In genomic region chr6:124282541-124282940, GRCh38 we compare ENCODE assay signal across 3 cellular contexts.
"Had no signal": no experiment of that assay in that cellular context is flagged by ENCODE, and none has a peak within 500 bp of the region (broad histone marks: within the 10 kb centered on the region; RNA-seq: fewer than 3 reads in every experiment).

No MANE protein-coding gene starts in this region.

- ATAC-seq: GM12878 had no signal

- DNase-seq: GDM1, GF-D8 had no signal

- H3K4me3 ChIP-seq: GM12878 had no signal
